ENCODE assay signal across 19 cellular contexts in genomic region chr1:217040696-217041095, GRCh38.
"Had no signal": no experiment of that assay in that cellular context is flagged by ENCODE, and none has a peak within 500 bp of the region (broad histone marks: within the 10 kb centered on the region; RNA-seq: fewer than 3 reads in every experiment).

No MANE protein-coding gene starts in this region.

- H3K9me3 ChIP-seq: colonic mucosa, pancreas, uterus had no signal

- DNase-seq: colonic mucosa; dermis blood vessel endothelial cell; glutamatergic neuron; islet precursor cell; left cardiac atrium; left ventricle myocardium inferior; lower lobe of right lung; natural killer cell; occipital lobe; pancreas; right cardiac atrium; stimulated activated CD4-positive, alpha-beta T cell treated with anti-CD3 and anti-CD28 coated beads, Interleukin-2, amount 100 ng/mL, for 48 hours; stimulated activated naive CD8-positive, alpha-beta T cell treated with anti-CD3 and anti-CD28 coated beads, Interleukin-15, Interleukin-2, amounts not matched to agents 100 U/mL and 50 U/mL, for 24 hours; tibial artery; upper lobe of left lung; uterus had no signal

- H3K4me1 ChIP-seq: colonic mucosa, neural progenitor cell, pancreas, tibial artery, upper lobe of left lung, uterus had no signal

- H3K27me3 ChIP-seq: colonic mucosa, gastroesophageal sphincter, neural progenitor cell, pancreas, tibial artery, upper lobe of left lung, uterus had no signal

- H3K36me3 ChIP-seq: colonic mucosa, gastroesophageal sphincter, left ventricle myocardium inferior, lower lobe of right lung, neural progenitor cell, pancreas, tibial artery, upper lobe of left lung, uterus had no signal

- FAIRE-seq: pancreas had no signal

- H3K4me3 ChIP-seq: colonic mucosa, gastroesophageal sphincter, left ventricle myocardium inferior, lower lobe of right lung, neural progenitor cell, pancreas, smooth muscle cell, tibial artery, upper lobe of left lung, uterus had no signal

- H3K27ac ChIP-seq: colonic mucosa, gastroesophageal sphincter, left ventricle myocardium inferior, lower lobe of right lung, neural progenitor cell, pancreas, tibial artery, upper lobe of left lung, uterus had no signal
